ENCODE assay signal across 8 cellular contexts in the genomic region with DNA sequence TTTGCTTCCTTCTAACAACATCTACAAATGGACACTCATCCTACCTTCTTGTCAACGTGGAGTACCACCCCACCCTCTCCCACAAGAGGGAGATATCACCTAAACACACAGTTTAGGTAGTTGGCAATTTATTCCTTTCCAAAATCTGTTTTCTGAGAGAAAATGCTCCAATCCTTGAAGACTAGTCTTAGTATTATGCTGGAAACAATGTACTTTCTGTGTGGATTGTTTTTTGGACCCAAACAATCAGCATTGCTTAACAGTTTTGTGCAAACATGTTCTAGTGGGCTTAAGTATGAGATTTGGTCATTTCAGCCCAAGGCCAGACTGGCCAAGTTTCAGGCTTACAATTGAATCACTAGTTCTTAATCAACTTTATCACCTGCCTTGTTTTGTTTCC.
DNase-seq lines count a peak whose midpoint lies in the region; ATAC-seq and TF ChIP-seq lines count a peak whose summit lies in the region.

No MANE protein-coding gene starts in this region.

- no peaks in the 10 kb centered on the region for H3K9me3 Mint-ChIP-seq in progenitor cell of endocrine pancreas (ENCODE audit: low read depth)

- POLR2A ChIA-PET in HCT116 (lab: Charles Lee): no interaction called here

- RAD21 ChIA-PET in HCT116 (lab: Charles Lee; ENCODE audit: low non-redundant PET in 1 of 2, low total read pairs in 2 of 2, uncharacterized antibody in 2 of 2, unreplicated experiment in 2 of 2): interaction anchor here in 1 of 2 experiments (0.8 kb wide), 1 partner anchor 664 kb away, joined by 3 read pairs; no protein-coding TSS in a partner anchor

- H3K4me1 ChIP-seq in HCT116 (ENCODE audit: control insufficient read depth in 1 of 2, insufficient read depth in 2 of 2, low read length in 2 of 2): no peaks in the 10 kb centered on the region
- no peaks in the 10 kb centered on the region for H3K4me1 ChIP-seq in fibroblast of lung (ENCODE audit: control insufficient read depth, extremely low read depth, insufficient read depth, low read length)

- no peak overlapping the region for H3K4me3 Mint-ChIP-seq in progenitor cell of endocrine pancreas (ENCODE audit: low read depth)

- H3K4me2 ChIP-seq in HCT116 (ENCODE audit: low read length): no peak overlapping the region
- H3K4me2 ChIP-seq in fibroblast of lung (ENCODE audit: extremely low read depth, insufficient read depth, low read length): no peak overlapping the region

- H2AFZ ChIP-seq in HCT116 (ENCODE audit: low read depth, low read length, poor library complexity, severe bottlenecking) (no peak overlapping the region), fibroblast of lung (ENCODE audit: low read length) (no peak overlapping the region)

- H3K27me3 ChIP-seq in HCT116 (ENCODE audit: insufficient read depth, low read length): no peaks in the 10 kb centered on the region
- peaks cover 11% of the 10 kb centered on the region for H3K27me3 ChIP-seq in fibroblast of lung (ENCODE audit: control insufficient read depth, insufficient read depth, low read length)

- H3K4me1 Mint-ChIP-seq in progenitor cell of endocrine pancreas (ENCODE audit: low read depth): peaks cover 15% of the 10 kb centered on the region

- CTCF ChIA-PET in HCT116 (lab: Charles Lee): interaction anchor here (0.6 to 0.7 kb wide), 4 partner anchors 83 to 664 kb away, joined by 3 to 5 read pairs (median 4); no protein-coding TSS in a partner anchor

- no TSS peak for BruUV-seq in HCT116 (replicated peaks; lab: Mats Ljungman, UMichigan)

- H3K9me2 ChIP-seq in HCT116 (ENCODE audit: insufficient read depth): no peaks in the 10 kb centered on the region

- peak overlapping the region; percentile 25 for H3K27ac Mint-ChIP-seq in progenitor cell of endocrine pancreas

- TF ChIP-seq RAD21 in HCT116 (IDR thresholded peaks at IDR 0.05; ENCODE audit: low read depth): peak; percentile 67

- H3K9ac ChIP-seq in HCT116 (ENCODE audit: low read length) (no peak overlapping the region), fibroblast of lung (ENCODE audit: insufficient read depth, low read length) (no peak overlapping the region)

- H3K79me2 ChIP-seq in HCT116 (ENCODE audit: insufficient read depth, low read length): no peaks in the 10 kb centered on the region
- H3K79me2 ChIP-seq in fibroblast of lung (ENCODE audit: control insufficient read depth, insufficient read depth, low read length): no peaks in the 10 kb centered on the region

- no peaks in the 10 kb centered on the region for H3K27me3 Mint-ChIP-seq in progenitor cell of endocrine pancreas

- H3K9me3 ChIP-seq in HCT116 (ENCODE audit: control insufficient read depth in 1 of 2, insufficient read depth in 1 of 2, low read depth in 1 of 2, low read length in 2 of 2) (no peaks in the 10 kb centered on the region), fibroblast of lung (ENCODE audit: control insufficient read depth, insufficient read depth, low read depth, low read length) (no peaks in the 10 kb centered on the region)

- peak; percentile 76 for ATAC-seq in HCT116
- no peak for ATAC-seq in GM19351 (IDR thresholded peaks at IDR 0.05; ENCODE audit: unreplicated experiment)
- no peak for ATAC-seq in HG02840 (IDR thresholded peaks at IDR 0.05; ENCODE audit: low FRiP score, unreplicated experiment)

- TF ChIP-seq POLR2A in HCT116 (IDR thresholded peaks at IDR 0.05; ENCODE audit: borderline replicate concordance, extremely low read depth, insufficient read depth, insufficient read length): no peak

- H3K36me3 ChIP-seq in HCT116 (ENCODE audit: control insufficient read depth in 1 of 2, insufficient read depth in 2 of 2, low read length in 2 of 2) (no peaks in the 10 kb centered on the region), fibroblast of lung (ENCODE audit: control insufficient read depth, insufficient read depth, low read length) (no peaks in the 10 kb centered on the region)

- intact Hi-C loops in HCT116 (cut with micrococcal nuclease): loop anchor here (2.0 kb wide), 1 partner anchor 664 kb away; no protein-coding TSS in a partner anchor

- no peak overlapping the region for H3K27ac ChIP-seq in HCT116 (ENCODE audit: low read depth, low read length)
- no peak overlapping the region for H3K27ac ChIP-seq in fibroblast of lung (ENCODE audit: insufficient read depth, low read length)

- H3K4me3 ChIP-seq in HCT116 (replicated peaks in 1 of 2; ENCODE audit: low read depth in 1 of 2, low read length in 2 of 2): no peak overlapping the region
- no peak overlapping the region for H3K4me3 ChIP-seq in fibroblast of lung (replicated peaks in 1 of 4; ENCODE audit: control extremely low read depth in 1 of 4, insufficient read depth in 1 of 4, low read depth in 3 of 4, low read length in 4 of 4)

- H4K20me1 ChIP-seq in HCT116 (ENCODE audit: insufficient read depth) (no peaks in the 10 kb centered on the region), fibroblast of lung (ENCODE audit: control insufficient read depth, extremely low read depth, insufficient read depth, low read length) (no peaks in the 10 kb centered on the region)

- H3K36me3 Mint-ChIP-seq in progenitor cell of endocrine pancreas (ENCODE audit: insufficient read depth): no peaks in the 10 kb centered on the region

- DNase-seq in HCT116 (ENCODE audit: low read depth, low spot score): peak; percentile 7
- peak; percentile 26 for DNase-seq in RKO (ENCODE audit: low spot score)
- peak; percentile 10 to 45 for DNase-seq in fibroblast of lung (ENCODE audit: low read depth in 2 of 2)
- no peak for DNase-seq in progenitor cell of endocrine pancreas (ENCODE audit: low spot score, unreplicated experiment)
- DNase-seq in SK-N-DZ (ENCODE audit: low spot score): no peak
- DNase-seq in anterior cingulate cortex (lab: John Stamatoyannopoulos, UW): no peak

- peak; percentile 34 to 58 (median 46); a peak in 5 of 6 replicates for TF ChIP-seq CTCF in HCT116 (IDR thresholded peaks at IDR 0.05 in 2 of 3, conservative IDR thresholded peaks at IDR 0.05 in 1 of 3; ENCODE audit: borderline replicate concordance in 1 of 3, insufficient read depth in 1 of 3, low read depth in 2 of 3, low read length in 2 of 3)
- peak; percentile 8 to 31 for TF ChIP-seq CTCF in fibroblast of lung (conservative IDR thresholded peaks at IDR 0.05 in 1 of 2, IDR thresholded peaks at IDR 0.05 in 1 of 2; ENCODE audit: low read depth in 1 of 2, low read length in 2 of 2)
- peak; percentile 47 for TF ChIP-seq CTCF in progenitor cell of endocrine pancreas (IDR thresholded peaks at IDR 0.05; ENCODE audit: unreplicated experiment)

TF ChIP-seq in HCT116, 20 proteins besides CTCF, POLR2A, EP300 and RAD21:
- TF ChIP-seq JUND (IDR thresholded peaks at IDR 0.05) (no peak), EZH2 (IDR thresholded peaks at IDR 0.05) (no peak), EZH2phosphoT487 (IDR thresholded peaks at IDR 0.05; ENCODE audit: borderline replicate concordance) (no peak), ZFX (IDR thresholded peaks at IDR 0.05) (no peak), ZNF274 (IDR thresholded peaks at IDR 0.05; ENCODE audit: low read depth, low read length) (no peak), YY1 (IDR thresholded peaks at IDR 0.05; ENCODE audit: extremely low read depth, insufficient replicate concordance, low read depth, low read length) (no peak)
- TF ChIP-seq, protein P1, sequence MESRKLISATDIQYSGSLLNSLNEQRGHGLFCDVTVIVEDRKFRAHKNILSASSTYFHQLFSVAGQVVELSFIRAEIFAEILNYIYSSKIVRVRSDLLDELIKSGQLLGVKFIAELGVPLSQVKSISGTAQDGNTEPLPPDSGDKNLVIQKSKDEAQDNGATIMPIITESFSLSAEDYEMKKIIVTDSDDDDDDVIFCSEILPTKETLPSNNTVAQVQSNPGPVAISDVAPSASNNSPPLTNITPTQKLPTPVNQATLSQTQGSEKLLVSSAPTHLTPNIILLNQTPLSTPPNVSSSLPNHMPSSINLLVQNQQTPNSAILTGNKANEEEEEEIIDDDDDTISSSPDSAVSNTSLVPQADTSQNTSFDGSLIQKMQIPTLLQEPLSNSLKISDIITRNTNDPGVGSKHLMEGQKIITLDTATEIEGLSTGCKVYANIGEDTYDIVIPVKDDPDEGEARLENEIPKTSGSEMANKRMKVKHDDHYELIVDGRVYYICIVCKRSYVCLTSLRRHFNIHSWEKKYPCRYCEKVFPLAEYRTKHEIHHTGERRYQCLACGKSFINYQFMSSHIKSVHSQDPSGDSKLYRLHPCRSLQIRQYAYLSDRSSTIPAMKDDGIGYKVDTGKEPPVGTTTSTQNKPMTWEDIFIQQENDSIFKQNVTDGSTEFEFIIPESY (IDR thresholded peaks at IDR 0.05; ENCODE audit: extremely low read depth, insufficient replicate concordance, low read length): no peak

Comparison
In these comparisons a context has a peak if more than half of its experiments do, and no peak if none do; other contexts are left out.
1. DNase-seq: peak in HCT116 (single experiment), RKO (single experiment) and fibroblast of lung (2 of 2); none in progenitor cell of endocrine pancreas (single experiment), SK-N-DZ (single experiment) and anterior cingulate cortex (0 of 58).
2. Peak in every context shown above with its lines, with median percentiles within 50 percentile points of each other: CTCF ChIP-seq.